ENCODE assay signal across 8 cellular contexts in genomic region chr7:74253975-74254857, GRCh38. TPM values are rescaled to one million over a fixed set of nuclear protein-coding genes. Genes with fewer than 3 reads are reported as not detected.
DNase-seq lines count a peak whose midpoint lies in the region; ATAC-seq and TF ChIP-seq lines count a peak whose summit lies in the region.

TSS of gene RFC2 (minus strand) at chr7:74254399. CDS start at chr7:74254383, 16 bp downstream.

- peak; percentile 99 for DNase-seq in DMS 273 (lab: John Stamatoyannopoulos, UW; ENCODE audit: unreplicated experiment)
- peak; percentile 89 for DNase-seq in HuH-7 (ENCODE audit: low spot score)
- peak; percentile 97 for DNase-seq in activated T-cell treated with anti-CD3 and anti-CD28 coated beads for 24 hours (ENCODE audit: low read depth)
- DNase-seq in epithelial cell of esophagus (ENCODE audit: low read depth) = peak; percentile 96
- peak; percentile 98 to 99 (median 98) for DNase-seq in mucosa of descending colon
- DNase-seq in stimulated activated CD8-positive, alpha-beta memory T cell treated with anti-CD3 and anti-CD28 coated beads, Interleukin-4, amount 100 ng/mL, for 24 hours (ENCODE audit: low read depth) = peak; percentile 92

- intact Hi-C loops in mucosa of descending colon (cut with DNase I, micrococcal nuclease) = no loop called here

- H3K27me3 ChIP-seq in OCI-LY3 (ENCODE audit: low read depth, low read length) = no peaks in the 10 kb centered on the region

- H3K9ac ChIP-seq in OCI-LY3 (ENCODE audit: low read length) = peak within 1 kb of the TSS; percentile 98

- H3K4me2 ChIP-seq in OCI-LY3 (ENCODE audit: low read length) = peak within 1 kb of the TSS; percentile 83

- no peaks in the 10 kb centered on the region for H4K20me1 ChIP-seq in OCI-LY3 (ENCODE audit: insufficient read depth, low read length)

- H3K36me3 ChIP-seq in OCI-LY3 (replicated peaks; ENCODE audit: low read depth, low read length) (peaks cover 18% of the 10 kb centered on the region), mucosa of descending colon (ENCODE audit: low read depth) (peaks cover 1% of the 10 kb centered on the region)

- H3K4me1 ChIP-seq in OCI-LY3 (ENCODE audit: low read length) (peaks cover 13% of the 10 kb centered on the region), mucosa of descending colon (ENCODE audit: low read depth) (peaks cover 22% of the 10 kb centered on the region)

- peak within 1 kb of the TSS; percentile 94 for H3K4me3 ChIP-seq in OCI-LY3 (ENCODE audit: low read length)
- H3K4me3 ChIP-seq in epithelial cell of esophagus (ENCODE audit: low read length) = peak within 1 kb of the TSS; percentile 83
- peak within 1 kb of the TSS; percentile 49 for H3K4me3 ChIP-seq in mucosa of descending colon

- H3K27ac ChIP-seq in OCI-LY3 (ENCODE audit: low read length) = peak within 1 kb of the TSS; percentile 70

- H2AFZ ChIP-seq in OCI-LY3 (ENCODE audit: low read depth, low read length) = peak within 1 kb of the TSS; percentile 61; the same call in 1 of the 2 replicates

- H3K9me3 ChIP-seq in OCI-LY3 (ENCODE audit: insufficient read depth, low read length) (no peaks in the 10 kb centered on the region), mucosa of descending colon (no peaks in the 10 kb centered on the region)

- H3K79me2 ChIP-seq in OCI-LY3 (ENCODE audit: low read length) = peaks cover 44% of the 10 kb centered on the region

- ATAC-seq in GM21447 (IDR thresholded peaks at IDR 0.05; ENCODE audit: unreplicated experiment) (peak; percentile 84), mucosa of descending colon (peak; percentile 99)

- TF ChIP-seq CTCF in OCI-LY3 (IDR thresholded peaks at IDR 0.05; ENCODE audit: low read depth, low read length) = no peak
- peak; percentile 29 for TF ChIP-seq CTCF in epithelial cell of esophagus (IDR thresholded peaks at IDR 0.05; ENCODE audit: insufficient read depth, low read depth, low read length, missing control alignments)
- peak; percentile 11 for TF ChIP-seq CTCF in mucosa of descending colon (IDR thresholded peaks at IDR 0.05)

RNA-seq across cellular contexts. Expression of gene RFC2, which starts in this region (rescaled TPM):
- total RNA-seq in mucosa of descending colon = 10 to 100 TPM; 14.8 to 23.7 (median 15.9) TPM

Comparison
In these comparisons a context has a peak if more than half of its experiments do, and no peak if none do; other contexts are left out.
1. Peak in every context shown above with its lines: DNase-seq, ATAC-seq, H3K4me3 ChIP-seq and H3K27ac ChIP-seq.